In the genomic region with DNA sequence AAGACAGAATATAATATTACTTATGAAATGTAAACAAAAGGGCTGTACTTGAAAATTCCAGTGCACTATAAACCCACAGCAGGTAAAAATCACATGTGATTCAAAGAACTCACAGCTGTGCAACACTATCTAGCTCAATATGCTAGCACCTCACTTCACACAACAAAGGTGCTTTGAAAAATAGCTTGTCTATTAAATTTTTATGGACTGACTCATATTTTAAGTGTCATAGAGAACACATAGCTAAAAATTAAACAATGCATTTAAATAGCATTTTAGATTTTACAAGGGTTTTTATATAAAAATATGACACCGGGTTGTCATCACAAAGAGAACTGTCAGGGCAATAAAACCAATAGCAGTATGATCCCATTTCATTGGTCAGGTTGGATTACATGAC, we compare ENCODE assay signal across 21 cellular contexts.
A peak's percentile ranks its signal among the peaks of the same experiment; 100 is the strongest.
DNase-seq lines count a peak whose midpoint lies in the region; ATAC-seq, FAIRE-seq and TF ChIP-seq lines count a peak whose summit lies in the region.
"Had no signal": no experiment of that assay in that cellular context is flagged by ENCODE, and none has a peak within 500 bp of the region (broad histone marks: within the 10 kb centered on the region; RNA-seq: fewer than 3 reads in every experiment).

No MANE protein-coding gene starts in this region.

- no peak overlapping the region for H3K4me3 ChIP-seq in mammary epithelial cell (replicated peaks in 1 of 3; ENCODE audit: insufficient read depth in 1 of 3, low read depth in 2 of 3, low read length in 3 of 3)
- no peak overlapping the region for H3K4me3 ChIP-seq in breast epithelium
- no peak overlapping the region for H3K4me3 ChIP-seq in bronchial epithelial cell (ENCODE audit: low read depth, low read length)
- no peak overlapping the region for H3K4me3 ChIP-seq in Caco-2 (ENCODE audit: low read depth, low read length)
- H3K4me3 ChIP-seq: BLaER1 treated with 17β-estradiol and CSF1 and Interleukin-3, amounts not matched to agents 10 nM and 100 nM; K562 had no signal

- in situ Hi-C loops in mammary epithelial cell (cut with MboI; ENCODE audit: low sequenced_read_pairs in 2 of 2) = no loop called here

- H3K36me3 Mint-ChIP-seq in activated T-helper 17 cell treated with anti-CD3 and anti-CD28 coated beads, Interleukin-2, amount 50 U/mL, for 72 hours (ENCODE audit: low read depth) = no peaks in the 10 kb centered on the region
- H3K36me3 Mint-ChIP-seq in HFFc6 (ENCODE audit: low read depth) = no peaks in the 10 kb centered on the region
- no peaks in the 10 kb centered on the region for H3K36me3 Mint-ChIP-seq in Caco-2 (ENCODE audit: insufficient read depth, unreplicated experiment)
- H3K36me3 Mint-ChIP-seq: CD4-positive, CD25-positive, alpha-beta regulatory T cell; CD8-positive, alpha-beta memory T cell had no signal

- CTCF ChIA-PET in mammary epithelial cell (lab: Charles Lee; ENCODE audit: low non-redundant PET) = no interaction called here
- CTCF ChIA-PET in Caco-2 (lab: Charles Lee) = no interaction called here

- WGBS in mammary epithelial cell (ENCODE audit: low coverage, missing lambda C conversion rate) = 100% methylated on average over 1 of the region's 1 CpG

- no peaks in the 10 kb centered on the region for H3K9me3 ChIP-seq in mammary epithelial cell (replicated peaks; ENCODE audit: insufficient read depth, low read length)
- no peaks in the 10 kb centered on the region for H3K9me3 ChIP-seq in breast epithelium
- no peaks in the 10 kb centered on the region; the same call in 1 of the 2 replicates for H3K9me3 ChIP-seq in Caco-2
- H3K9me3 ChIP-seq: BLaER1 treated with 17β-estradiol and CSF1 and Interleukin-3, amounts not matched to agents 10 nM and 100 nM had no signal

- no peak for TF ChIP-seq CTCF in mammary epithelial cell (conservative IDR thresholded peaks at IDR 0.05 in 1 of 2, IDR thresholded peaks at IDR 0.05 in 1 of 2; ENCODE audit: extremely low read depth in 1 of 2, insufficient read depth in 1 of 2, low read depth in 1 of 2, low read length in 2 of 2)
- TF ChIP-seq CTCF in breast epithelium (IDR thresholded peaks at IDR 0.05) = no peak
- TF ChIP-seq CTCF in bronchial epithelial cell (IDR thresholded peaks at IDR 0.05; ENCODE audit: insufficient read depth, low read length, severe bottlenecking) = no peak
- TF ChIP-seq CTCF in HFFc6 (IDR thresholded peaks at IDR 0.05) = no peak
- no peak for TF ChIP-seq CTCF in Caco-2 (IDR thresholded peaks at IDR 0.05; ENCODE audit: insufficient read depth in 1 of 2, low read depth in 1 of 2, low read length in 1 of 2, severe bottlenecking in 1 of 2, unreplicated experiment in 1 of 2)

- POLR2A ChIA-PET in Caco-2 (lab: Charles Lee) = interaction anchor here (0.7 kb wide), 1 partner anchor 9 kb away, joined by 3 read pairs; no protein-coding TSS in a partner anchor

- FAIRE-seq in bronchial epithelial cell (lab: Jason Lieb, UNC) = no peak
- FAIRE-seq in urothelium cell line (lab: Jason Lieb, UNC) = no peak
- FAIRE-seq: D721Med, H1, HTR-8/SVneo, K562 had no signal

- dilution Hi-C loops in mammary epithelial cell (cut with HindIII; ENCODE audit: low sequenced_read_pairs) = no loop called here

- DNase-seq in mammary epithelial cell (peak; percentile 32), breast epithelium (ENCODE audit: low spot score in 2 of 2) (no peak), M059J (ENCODE audit: low read depth) (peak; percentile 18), bronchial epithelial cell (ENCODE audit: low read depth) (peak; percentile 28), urothelium cell line (ENCODE audit: low spot score) (peak; percentile 34), HFFc6 (no peak), Caco-2 (no peak)
- DNase-seq: CD4-positive, CD25-positive, alpha-beta regulatory T cell; CD8-positive, alpha-beta memory T cell; COR-L47; DMS79 treated with DMSO at 0.1 percent for 48 hours; GF-D8; H9; IMR-90 had no signal

- no peak overlapping the region for H2AFZ ChIP-seq in mammary epithelial cell (ENCODE audit: low read depth, low read length)

- no peaks in the 10 kb centered on the region for H3K27me3 Mint-ChIP-seq in activated T-helper 17 cell treated with anti-CD3 and anti-CD28 coated beads, Interleukin-2, amount 50 U/mL, for 72 hours
- H3K27me3 Mint-ChIP-seq in HFFc6 (ENCODE audit: insufficient read depth) (no peaks in the 10 kb centered on the region; the same call in 1 of the 2 replicates), Caco-2 (ENCODE audit: insufficient read depth, unreplicated experiment) (peaks cover 3% of the 10 kb centered on the region)
- H3K27me3 Mint-ChIP-seq: B cell; CD4-positive, CD25-positive, alpha-beta regulatory T cell; CD8-positive, alpha-beta memory T cell had no signal

- ATAC-seq in activated T-helper 17 cell treated with anti-CD3 and anti-CD28 coated beads, Interleukin-2, amount 50 U/mL, for 72 hours (replicated peaks) = no peak
- ATAC-seq: K562 had no signal

- TF ChIP-seq POLR2A in breast epithelium (IDR thresholded peaks at IDR 0.05) = no peak

- H3K27me3 ChIP-seq in mammary epithelial cell (ENCODE audit: insufficient read depth, low read length) (no peaks in the 10 kb centered on the region), breast epithelium (no peaks in the 10 kb centered on the region), bronchial epithelial cell (ENCODE audit: control insufficient read depth, insufficient read depth, low read length) (no peaks in the 10 kb centered on the region), Caco-2 (replicated peaks; ENCODE audit: control insufficient read depth, insufficient read depth, low read length) (no peaks in the 10 kb centered on the region)
- H3K27me3 ChIP-seq: BLaER1 treated with 17β-estradiol and CSF1 and Interleukin-3, amounts not matched to agents 10 nM and 100 nM had no signal

- H3K9me3 Mint-ChIP-seq in activated T-helper 17 cell treated with anti-CD3 and anti-CD28 coated beads, Interleukin-2, amount 50 U/mL, for 72 hours = peaks cover 5% of the 10 kb centered on the region
- H3K9me3 Mint-ChIP-seq in HFFc6 (peaks cover 46% of the 10 kb centered on the region), Caco-2 (ENCODE audit: unreplicated experiment) (no peaks in the 10 kb centered on the region)
- H3K9me3 Mint-ChIP-seq: H9 had no signal

- no peaks in the 10 kb centered on the region for H3K4me1 Mint-ChIP-seq in activated T-helper 17 cell treated with anti-CD3 and anti-CD28 coated beads, Interleukin-2, amount 50 U/mL, for 72 hours
- no peaks in the 10 kb centered on the region for H3K4me1 Mint-ChIP-seq in HFFc6 (ENCODE audit: low read depth)
- no peaks in the 10 kb centered on the region for H3K4me1 Mint-ChIP-seq in Caco-2 (ENCODE audit: low read depth, unreplicated experiment)
- H3K4me1 Mint-ChIP-seq: B cell; CD4-positive, CD25-positive, alpha-beta regulatory T cell; CD8-positive, alpha-beta memory T cell had no signal

- no peaks in the 10 kb centered on the region for H3K79me2 ChIP-seq in mammary epithelial cell (ENCODE audit: insufficient read depth, low read length)

- H3K4me2 ChIP-seq in mammary epithelial cell (ENCODE audit: insufficient read depth, low read depth, low read length) = no peak overlapping the region
- H3K4me2 ChIP-seq: BLaER1 treated with 17β-estradiol and CSF1 and Interleukin-3, amounts not matched to agents 10 nM and 100 nM had no signal

- intact Hi-C loops in mammary epithelial cell (cut with micrococcal nuclease) (no loop called here), breast epithelium (cut with DNase I; ENCODE audit: low total_unique reads) (no loop called here), Caco-2 (cut with micrococcal nuclease; ENCODE audit: unreplicated experiment) (no loop called here)

- H3K27ac ChIP-seq in mammary epithelial cell (ENCODE audit: insufficient read depth, low read depth, low read length) (no peak overlapping the region), breast epithelium (no peak overlapping the region)
- H3K27ac ChIP-seq: BLaER1 treated with 17β-estradiol and CSF1 and Interleukin-3, amounts not matched to agents 10 nM and 100 nM had no signal

- H3K27ac Mint-ChIP-seq in activated T-helper 17 cell treated with anti-CD3 and anti-CD28 coated beads, Interleukin-2, amount 50 U/mL, for 72 hours = no peak overlapping the region
- H3K27ac Mint-ChIP-seq in HFFc6 (no peak overlapping the region), Caco-2 (ENCODE audit: unreplicated experiment) (no peak overlapping the region)
- H3K27ac Mint-ChIP-seq: B cell; CD4-positive, CD25-positive, alpha-beta regulatory T cell; CD8-positive, alpha-beta memory T cell had no signal

- no peaks in the 10 kb centered on the region for H3K36me3 ChIP-seq in mammary epithelial cell (ENCODE audit: insufficient read depth, low read length)
- H3K36me3 ChIP-seq in breast epithelium = no peaks in the 10 kb centered on the region
- H3K36me3 ChIP-seq in bronchial epithelial cell (ENCODE audit: control insufficient read depth, insufficient read depth, low read length) = no peaks in the 10 kb centered on the region
- H3K36me3 ChIP-seq in Caco-2 (ENCODE audit: control insufficient read depth, insufficient read depth, low read length) = no peaks in the 10 kb centered on the region
- H3K36me3 ChIP-seq: BLaER1 treated with 17β-estradiol and CSF1 and Interleukin-3, amounts not matched to agents 10 nM and 100 nM had no signal

- H4K20me1 ChIP-seq in mammary epithelial cell (ENCODE audit: insufficient read depth, low read length) = no peaks in the 10 kb centered on the region
- H4K20me1 ChIP-seq: BLaER1 treated with 17β-estradiol and CSF1 and Interleukin-3, amounts not matched to agents 10 nM and 100 nM had no signal

- no peak overlapping the region for H3K4me3 Mint-ChIP-seq in activated T-helper 17 cell treated with anti-CD3 and anti-CD28 coated beads, Interleukin-2, amount 50 U/mL, for 72 hours
- H3K4me3 Mint-ChIP-seq in HFFc6 (no peak overlapping the region), Caco-2 (ENCODE audit: unreplicated experiment) (no peak overlapping the region)
- H3K4me3 Mint-ChIP-seq: B cell; CD4-positive, CD25-positive, alpha-beta regulatory T cell; CD8-positive, alpha-beta memory T cell; H9 had no signal

- BruUV-seq in mammary epithelial cell (replicated peaks; lab: Mats Ljungman, UMichigan) = no TSS peak
- no TSS peak for BruUV-seq in Caco-2 (replicated peaks; lab: Mats Ljungman, UMichigan)

- H3K4me1 ChIP-seq in mammary epithelial cell (ENCODE audit: insufficient read depth, low read length) = peaks cover 9% of the 10 kb centered on the region
- H3K4me1 ChIP-seq in breast epithelium = no peaks in the 10 kb centered on the region
- H3K4me1 ChIP-seq in Caco-2 = no peaks in the 10 kb centered on the region
- H3K4me1 ChIP-seq: BLaER1 treated with 17β-estradiol and CSF1 and Interleukin-3, amounts not matched to agents 10 nM and 100 nM had no signal

- no peak overlapping the region for H3K9ac ChIP-seq in mammary epithelial cell (ENCODE audit: insufficient read depth, low read length)
- H3K9ac ChIP-seq: BLaER1 treated with 17β-estradiol and CSF1 and Interleukin-3, amounts not matched to agents 10 nM and 100 nM had no signal

Comparison
In these comparisons a context has a peak if more than half of its experiments do, and no peak if none do; other contexts are left out.
1. DNase-seq: peak in mammary epithelial cell (single experiment), M059J (single experiment), bronchial epithelial cell (single experiment) and urothelium cell line (single experiment); none in breast epithelium (0 of 2), HFFc6 (single experiment) and Caco-2 (0 of 2).